Comparison of ENCODE assay signal across 18 cellular contexts in the genomic region with DNA sequence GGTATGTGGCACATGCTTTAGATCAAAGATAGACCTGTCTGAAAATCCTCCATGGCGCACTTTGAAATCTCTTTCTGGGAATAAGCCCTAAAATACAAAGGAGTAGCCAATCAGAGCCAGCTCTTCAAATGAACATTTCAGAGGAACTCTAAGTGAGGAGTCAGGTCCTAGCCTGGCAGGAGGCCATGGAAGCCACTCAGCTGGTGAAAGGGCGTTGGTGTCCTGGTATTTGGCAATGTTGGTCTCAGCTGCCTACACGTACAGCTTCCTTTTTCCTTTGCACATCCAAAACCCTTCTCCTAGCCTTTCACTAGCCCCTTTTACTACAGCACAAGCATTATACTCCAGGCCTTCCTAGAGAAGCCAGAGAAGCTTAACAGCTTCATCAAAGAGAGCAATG. TPM values are rescaled to one million over a fixed set of nuclear protein-coding genes. Genes with fewer than 3 reads are reported as not detected.
DNase-seq lines count a peak whose midpoint lies in the region; ATAC-seq, FAIRE-seq and TF ChIP-seq lines count a peak whose summit lies in the region.
"Had no signal": no experiment of that assay in that cellular context is flagged by ENCODE, and none has a peak within 500 bp of the region (broad histone marks: within the 10 kb centered on the region; RNA-seq: fewer than 3 reads in every experiment).

No MANE protein-coding gene starts in this region.

- DNase-seq in AML-193 (lab: John Stamatoyannopoulos, UW), result peak; percentile 66 to 74
- DNase-seq in CD4-positive, alpha-beta memory T cell, result no peak
- peak; percentile 34 for DNase-seq in bronchial epithelial cell (ENCODE audit: low read depth)
- DNase-seq in left lobe of liver (ENCODE audit: low spot score), result no peak
- DNase-seq in Ammon's horn (ENCODE audit: low spot score), result no peak
- DNase-seq in Calu3, result no peak
- DNase-seq: activated CD4-positive, alpha-beta T cell treated with anti-CD3 and anti-CD28 coated beads for 48 hours; brain microvascular endothelial cell; DND-41; effector memory CD4-positive, alpha-beta T cell; foreskin melanocyte; mesenchymal stem cell; NCI-H1048; nucleus accumbens had no signal

- peaks cover 14 to 34% (median 20%) of the 10 kb centered on the region in 4 donors for H3K4me1 Mint-ChIP-seq in CD4-positive, alpha-beta memory T cell
- H3K4me1 Mint-ChIP-seq in Calu3 (ENCODE audit: low read depth, unreplicated experiment), result peaks cover 16% of the 10 kb centered on the region

- POLR2A ChIA-PET in CD4-positive, alpha-beta memory T cell (lab: Charles Lee; ENCODE audit: partially characterized antibody), result interaction anchor here (1.3 to 2.1 kb wide), 4 partner anchors 14 to 99 kb away, joined by 3 to 11 read pairs (median 6); no protein-coding TSS in a partner anchor

- no peaks in the 10 kb centered on the region for H3K27me3 ChIP-seq in CD4-positive, alpha-beta memory T cell (ENCODE audit: insufficient read depth, low read length)
- no peaks in the 10 kb centered on the region for H3K27me3 ChIP-seq in bronchial epithelial cell (ENCODE audit: control insufficient read depth, insufficient read depth, low read length)
- H3K27me3 ChIP-seq: brain microvascular endothelial cell had no signal

- peaks cover 46 to 60% of the 10 kb centered on the region in 2 donors for H3K36me3 Mint-ChIP-seq in CD4-positive, alpha-beta memory T cell
- peaks cover 88% of the 10 kb centered on the region for H3K36me3 Mint-ChIP-seq in Calu3 (ENCODE audit: insufficient read depth, unreplicated experiment)

- ATAC-seq in left lobe of liver (peak; percentile 71), HG03097 (IDR thresholded peaks at IDR 0.05; ENCODE audit: low FRiP score, unreplicated experiment) (no peak), GM19463 (IDR thresholded peaks at IDR 0.05; ENCODE audit: unreplicated experiment) (no peak)

- CTCF ChIA-PET in CD4-positive, alpha-beta memory T cell (lab: Charles Lee; ENCODE audit: partially characterized antibody), result interaction anchor here (1.1 to 1.5 kb wide), 2 partner anchors 14 to 78 kb away, joined by 3 to 4 read pairs; no protein-coding TSS in a partner anchor
- CTCF ChIA-PET in Calu3 (lab: Charles Lee), result interaction anchor here (0.5 kb wide), 1 partner anchor 11 kb away, joined by 4 read pairs; no protein-coding TSS in a partner anchor

- no TSS peak for BruUV-seq in Calu3 (replicated peaks; lab: Mats Ljungman, UMichigan)

- peaks cover 21% of the 10 kb centered on the region for H3K4me1 ChIP-seq in CD4-positive, alpha-beta memory T cell (ENCODE audit: insufficient read depth, low read length)

- intact Hi-C loops in CD4-positive, alpha-beta memory T cell (cut with micrococcal nuclease), result no loop called here
- intact Hi-C loops in Calu3 (cut with micrococcal nuclease; ENCODE audit: unreplicated experiment), result no loop called here

- peaks cover 58% of the 10 kb centered on the region for H3K36me3 ChIP-seq in CD4-positive, alpha-beta memory T cell (ENCODE audit: insufficient read depth, low read length)
- peaks cover 35% of the 10 kb centered on the region for H3K36me3 ChIP-seq in bronchial epithelial cell (ENCODE audit: control insufficient read depth, insufficient read depth, low read length)

- no peak overlapping the region for H3K4me3 ChIP-seq in CD4-positive, alpha-beta memory T cell (ENCODE audit: low read length in 2 of 2)
- no peak overlapping the region for H3K4me3 ChIP-seq in bronchial epithelial cell (ENCODE audit: low read depth, low read length)
- H3K4me3 ChIP-seq: smooth muscle cell had no signal

- no peak for TF ChIP-seq CTCF in bronchial epithelial cell (IDR thresholded peaks at IDR 0.05; ENCODE audit: insufficient read depth, low read length, severe bottlenecking)
- TF ChIP-seq CTCF in Calu3 (IDR thresholded peaks at IDR 0.05; ENCODE audit: unreplicated experiment), result no peak

- H3K27me3 Mint-ChIP-seq in CD4-positive, alpha-beta memory T cell, result no peaks in the 10 kb centered on the region
- no peaks in the 10 kb centered on the region for H3K27me3 Mint-ChIP-seq in Calu3 (ENCODE audit: unreplicated experiment)

- H3K9me3 ChIP-seq in CD4-positive, alpha-beta memory T cell (ENCODE audit: control insufficient read depth in 1 of 2, low read length in 2 of 2), result no peaks in the 10 kb centered on the region

- FAIRE-seq in bronchial epithelial cell (lab: Jason Lieb, UNC), result no peak

- no peak overlapping the region for H3K27ac ChIP-seq in CD4-positive, alpha-beta memory T cell (ENCODE audit: low read depth, low read length)
- H3K27ac ChIP-seq: brain microvascular endothelial cell, C4-2B had no signal

- H3K9me3 Mint-ChIP-seq in CD4-positive, alpha-beta memory T cell, result no peaks in the 10 kb centered on the region
- no peaks in the 10 kb centered on the region for H3K9me3 Mint-ChIP-seq in Calu3 (ENCODE audit: low read depth, unreplicated experiment)

- H3K4me3 Mint-ChIP-seq in CD4-positive, alpha-beta memory T cell, result no peak overlapping the region
- no peak overlapping the region for H3K4me3 Mint-ChIP-seq in Calu3 (ENCODE audit: low read depth, unreplicated experiment)

- peak overlapping the region in 6 of 7 donors; percentile 4 to 91 (median 36) for H3K27ac Mint-ChIP-seq in CD4-positive, alpha-beta memory T cell
- H3K27ac Mint-ChIP-seq in Calu3 (ENCODE audit: unreplicated experiment), result no peak overlapping the region

RNA-seq across cellular contexts. Expression of gene WDR73, which starts 5.5 kb away (rescaled TPM):
- 10 to 100 TPM; 39.4 to 42.5 TPM for total RNA-seq in CD4-positive, alpha-beta memory T cell
- polyA plus RNA-seq in CD4-positive, alpha-beta memory T cell, result 10 to 100 TPM; 13.3 to 18.4 TPM
- total RNA-seq in bronchial epithelial cell (24.0 and 31.0 TPM in 2 replicates), left lobe of liver (9.5 TPM), Calu3 (2022) (53.1 and 53.3 TPM in 2 replicates)

RNA-seq across cellular contexts. Expression of gene NMB, which starts 9.5 kb away (rescaled TPM):
- total RNA-seq in CD4-positive, alpha-beta memory T cell, result 1 to 10 TPM; 2.4 to 2.5 TPM
- 1 to 10 TPM; 4.0 to 4.1 TPM for polyA plus RNA-seq in CD4-positive, alpha-beta memory T cell
- total RNA-seq in bronchial epithelial cell (1.1 and 1.5 TPM in 2 replicates), left lobe of liver (0.58 TPM), Calu3 (2022) (10.9 and 16.6 TPM in 2 replicates)

RNA-seq across cellular contexts. Expression of gene ZSCAN2, which starts 47.7 kb away (rescaled TPM):
- 10 to 100 TPM; 11.4 to 14.1 TPM for total RNA-seq in CD4-positive, alpha-beta memory T cell
- 1 to 10 TPM; 3.3 to 4.5 TPM for polyA plus RNA-seq in CD4-positive, alpha-beta memory T cell
- total RNA-seq in bronchial epithelial cell (4.7 and 7.4 TPM in 2 replicates), left lobe of liver (8.9 TPM), Calu3 (2022) (16.0 and 18.0 TPM in 2 replicates)

Comparison
In these comparisons a context has a peak if more than half of its experiments do, and no peak if none do; other contexts are left out.
1. DNase-seq: peak in AML-193 (2 of 2) and bronchial epithelial cell (single experiment); none in CD4-positive, alpha-beta memory T cell (0 of 5), left lobe of liver (single experiment), Ammon's horn (single experiment) and Calu3 (single experiment).